ENCODE assay signal across 8 cellular contexts in the genomic region with DNA sequence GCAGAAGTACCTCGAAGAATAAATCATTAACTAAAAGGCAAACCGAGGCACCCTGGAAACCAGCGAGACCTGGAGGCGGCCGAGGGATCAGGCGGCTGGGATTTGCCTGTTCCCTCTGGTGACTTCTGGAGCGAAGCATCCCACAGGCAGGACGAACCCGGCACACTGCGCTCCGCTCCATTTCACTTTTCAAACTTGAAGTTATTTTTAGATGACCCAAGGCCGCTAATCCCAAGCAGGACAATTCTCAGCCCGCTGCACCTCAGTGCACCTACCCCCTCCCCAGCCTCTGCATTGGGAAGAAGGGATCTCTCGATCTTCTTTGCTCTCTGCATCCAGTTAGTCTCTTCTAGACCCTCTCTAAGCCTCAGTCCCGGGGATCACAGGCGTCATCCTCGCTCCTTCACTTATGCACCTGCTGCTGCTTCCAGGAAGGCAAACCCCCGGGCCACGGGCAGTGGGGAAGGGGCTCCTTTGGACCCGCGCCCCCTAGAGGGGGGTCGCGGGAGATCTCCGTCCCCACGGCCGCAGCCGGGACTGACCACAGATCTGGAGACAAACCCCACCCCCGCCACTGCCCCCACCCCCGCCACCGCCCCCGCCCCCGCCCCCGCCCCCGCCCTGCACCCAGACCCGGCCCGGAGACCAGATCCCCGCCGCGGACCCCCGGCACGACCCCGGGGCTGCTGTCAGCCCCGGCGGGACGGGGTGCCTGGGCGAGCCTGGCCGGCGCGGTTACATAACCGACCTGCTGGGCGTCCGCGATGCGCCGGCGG.
DNase-seq lines count a peak whose midpoint lies in the region; ATAC-seq and TF ChIP-seq lines count a peak whose summit lies in the region.

No MANE protein-coding gene starts in this region.

- no peaks in the 10 kb centered on the region for H3K9me3 ChIP-seq in neuron (ENCODE audit: low read length)

- H2AFZ ChIP-seq in ACC112 (ENCODE audit: low read length, unreplicated experiment), result peak overlapping the region; percentile 77
- H2AFZ ChIP-seq in neuron (ENCODE audit: low read depth, low read length), result peak overlapping the region; percentile 95

- TF ChIP-seq CTCF in GM12875 (IDR thresholded peaks at IDR 0.05; ENCODE audit: borderline replicate concordance, insufficient read depth, low read depth, low read length) (0 out of 2 replicates have a peak, but pooled peaks have one; percentile 10), VCaP (conservative IDR thresholded peaks at IDR 0.05) (peak; percentile 61)

- no peaks in the 10 kb centered on the region for H3K79me2 ChIP-seq in ACC112 (ENCODE audit: control insufficient read depth, insufficient read depth, low read length, unreplicated experiment)

- H3K4me1 ChIP-seq in ACC112 (ENCODE audit: control insufficient read depth, insufficient read depth, low read length, unreplicated experiment) (peaks cover 7% of the 10 kb centered on the region), neuron (ENCODE audit: insufficient read depth, low read length) (no peaks in the 10 kb centered on the region)

- no peak overlapping the region for H3K27ac ChIP-seq in ACC112 (ENCODE audit: low read depth, low read length)
- H3K27ac ChIP-seq in VCaP, result peak overlapping the region; percentile 58

- H3K4me3 ChIP-seq in ACC112 (ENCODE audit: low read depth, low read length) (peak overlapping the region; percentile 87), GM12875 (ENCODE audit: low read depth, low read length) (no peak overlapping the region), neuron (ENCODE audit: low read length) (peak overlapping the region; percentile 44)

- H3K36me3 ChIP-seq in ACC112 (ENCODE audit: insufficient read depth, low read length) (no peaks in the 10 kb centered on the region), neuron (ENCODE audit: insufficient read depth, low read length) (no peaks in the 10 kb centered on the region)

- H3K27me3 ChIP-seq in ACC112 (ENCODE audit: insufficient read depth, low read length) (peaks cover 39% of the 10 kb centered on the region), neuron (ENCODE audit: insufficient read depth, low read length) (peaks cover 47% of the 10 kb centered on the region)

- peak; percentile 23 for DNase-seq in germinal center (ENCODE audit: low spot score)

- no peak for ATAC-seq in GM19455 (IDR thresholded peaks at IDR 0.05; ENCODE audit: unreplicated experiment)
- no peak for ATAC-seq in GM18870 (IDR thresholded peaks at IDR 0.05; ENCODE audit: unreplicated experiment)
- ATAC-seq in GM18861 (IDR thresholded peaks at IDR 0.05; ENCODE audit: unreplicated experiment), result no peak
